In the genomic region with DNA sequence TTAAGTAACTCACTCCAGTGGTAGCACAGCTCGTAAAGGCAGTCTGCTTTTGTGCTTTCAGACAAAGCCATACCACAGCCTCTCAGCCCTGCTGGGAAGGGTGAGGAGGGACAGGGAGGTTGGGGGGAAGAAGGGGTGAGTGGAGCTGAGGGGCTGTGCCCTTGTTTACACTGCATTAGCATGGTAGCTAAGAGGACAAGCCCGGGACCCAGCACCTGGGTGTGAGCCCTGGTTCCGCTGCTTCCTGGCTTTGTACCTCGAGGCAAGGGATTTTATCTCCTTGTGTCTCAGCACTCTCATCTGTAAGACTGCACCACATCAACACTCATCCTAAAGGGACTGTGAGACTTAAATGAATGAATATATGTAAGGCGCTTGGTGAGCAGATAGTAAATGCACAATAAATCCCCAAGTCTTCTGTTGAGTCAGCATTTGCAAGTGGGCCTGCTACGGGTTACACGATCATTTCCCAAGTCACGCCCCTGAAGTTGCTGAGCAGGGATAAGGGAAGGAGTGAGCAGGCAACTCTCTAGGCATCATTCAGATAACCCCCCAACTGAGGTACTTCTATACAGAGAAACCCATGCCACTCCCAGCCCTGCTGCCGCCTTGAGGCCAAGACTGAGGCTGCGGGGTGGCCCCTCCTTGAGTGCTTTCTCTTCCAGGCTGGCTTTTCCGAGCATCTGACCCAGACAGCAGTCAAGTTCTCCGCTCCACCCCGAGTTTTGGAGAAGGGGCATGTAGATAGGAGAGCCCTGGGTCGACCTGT, we compare ENCODE assay signal across 1 cellular context.
TF ChIP-seq lines count a peak whose summit lies in the region.

No MANE protein-coding gene starts in this region.

TF ChIP-seq in GM23338, 12 proteins besides CTCF, POLR2A, EP300 and RAD21 (continued from another document):
- TF ChIP-seq, protein P1, sequence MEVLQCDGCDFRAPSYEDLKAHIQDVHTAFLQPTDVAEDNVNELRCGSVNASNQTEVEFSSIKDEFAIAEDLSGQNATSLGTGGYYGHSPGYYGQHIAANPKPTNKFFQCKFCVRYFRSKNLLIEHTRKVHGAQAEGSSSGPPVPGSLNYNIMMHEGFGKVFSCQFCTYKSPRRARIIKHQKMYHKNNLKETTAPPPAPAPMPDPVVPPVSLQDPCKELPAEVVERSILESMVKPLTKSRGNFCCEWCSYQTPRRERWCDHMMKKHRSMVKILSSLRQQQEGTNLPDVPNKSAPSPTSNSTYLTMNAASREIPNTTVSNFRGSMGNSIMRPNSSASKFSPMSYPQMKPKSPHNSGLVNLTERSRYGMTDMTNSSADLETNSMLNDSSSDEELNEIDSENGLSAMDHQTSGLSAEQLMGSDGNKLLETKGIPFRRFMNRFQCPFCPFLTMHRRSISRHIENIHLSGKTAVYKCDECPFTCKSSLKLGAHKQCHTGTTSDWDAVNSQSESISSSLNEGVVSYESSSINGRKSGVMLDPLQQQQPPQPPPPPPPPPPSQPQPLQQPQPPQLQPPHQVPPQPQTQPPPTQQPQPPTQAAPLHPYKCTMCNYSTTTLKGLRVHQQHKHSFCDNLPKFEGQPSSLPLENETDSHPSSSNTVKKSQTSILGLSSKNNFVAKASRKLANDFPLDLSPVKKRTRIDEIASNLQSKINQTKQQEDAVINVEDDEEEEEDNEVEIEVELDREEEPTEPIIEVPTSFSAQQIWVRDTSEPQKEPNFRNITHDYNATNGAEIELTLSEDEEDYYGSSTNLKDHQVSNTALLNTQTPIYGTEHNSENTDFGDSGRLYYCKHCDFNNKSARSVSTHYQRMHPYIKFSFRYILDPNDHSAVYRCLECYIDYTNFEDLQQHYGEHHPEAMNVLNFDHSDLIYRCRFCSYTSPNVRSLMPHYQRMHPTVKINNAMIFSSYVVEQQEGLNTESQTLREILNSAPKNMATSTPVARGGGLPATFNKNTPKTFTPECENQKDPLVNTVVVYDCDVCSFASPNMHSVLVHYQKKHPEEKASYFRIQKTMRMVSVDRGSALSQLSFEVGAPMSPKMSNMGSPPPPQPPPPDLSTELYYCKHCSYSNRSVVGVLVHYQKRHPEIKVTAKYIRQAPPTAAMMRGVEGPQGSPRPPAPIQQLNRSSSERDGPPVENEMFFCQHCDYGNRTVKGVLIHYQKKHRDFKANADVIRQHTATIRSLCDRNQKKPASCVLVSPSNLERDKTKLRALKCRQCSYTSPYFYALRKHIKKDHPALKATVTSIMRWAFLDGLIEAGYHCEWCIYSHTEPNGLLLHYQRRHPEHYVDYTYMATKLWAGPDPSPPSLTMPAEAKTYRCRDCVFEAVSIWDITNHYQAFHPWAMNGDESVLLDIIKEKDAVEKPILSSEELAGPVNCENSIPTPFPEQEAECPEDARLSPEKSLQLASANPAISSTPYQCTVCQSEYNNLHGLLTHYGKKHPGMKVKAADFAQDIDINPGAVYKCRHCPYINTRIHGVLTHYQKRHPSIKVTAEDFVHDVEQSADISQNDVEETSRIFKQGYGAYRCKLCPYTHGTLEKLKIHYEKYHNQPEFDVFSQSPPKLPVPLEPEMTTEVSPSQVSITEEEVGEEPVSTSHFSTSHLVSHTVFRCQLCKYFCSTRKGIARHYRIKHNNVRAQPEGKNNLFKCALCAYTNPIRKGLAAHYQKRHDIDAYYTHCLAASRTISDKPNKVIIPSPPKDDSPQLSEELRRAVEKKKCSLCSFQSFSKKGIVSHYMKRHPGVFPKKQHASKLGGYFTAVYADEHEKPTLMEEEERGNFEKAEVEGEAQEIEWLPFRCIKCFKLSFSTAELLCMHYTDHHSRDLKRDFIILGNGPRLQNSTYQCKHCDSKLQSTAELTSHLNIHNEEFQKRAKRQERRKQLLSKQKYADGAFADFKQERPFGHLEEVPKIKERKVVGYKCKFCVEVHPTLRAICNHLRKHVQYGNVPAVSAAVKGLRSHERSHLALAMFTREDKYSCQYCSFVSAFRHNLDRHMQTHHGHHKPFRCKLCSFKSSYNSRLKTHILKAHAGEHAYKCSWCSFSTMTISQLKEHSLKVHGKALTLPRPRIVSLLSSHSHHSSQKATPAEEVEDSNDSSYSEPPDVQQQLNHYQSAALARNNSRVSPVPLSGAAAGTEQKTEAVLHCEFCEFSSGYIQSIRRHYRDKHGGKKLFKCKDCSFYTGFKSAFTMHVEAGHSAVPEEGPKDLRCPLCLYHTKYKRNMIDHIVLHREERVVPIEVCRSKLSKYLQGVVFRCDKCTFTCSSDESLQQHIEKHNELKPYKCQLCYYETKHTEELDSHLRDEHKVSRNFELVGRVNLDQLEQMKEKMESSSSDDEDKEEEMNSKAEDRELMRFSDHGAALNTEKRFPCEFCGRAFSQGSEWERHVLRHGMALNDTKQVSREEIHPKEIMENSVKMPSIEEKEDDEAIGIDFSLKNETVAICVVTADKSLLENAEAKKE (CRISPR knock-in tag; IDR thresholded peaks at IDR 0.05): no peak
- TF ChIP-seq STAT1 (IDR thresholded peaks at IDR 0.05; ENCODE audit: unreplicated experiment) (no peak), NANOG (IDR thresholded peaks at IDR 0.05; ENCODE audit: borderline replicate concordance) (no peak), EZH2phosphoT487 (IDR thresholded peaks at IDR 0.05; ENCODE audit: unreplicated experiment) (no peak), ZNF114 (CRISPR knock-in tag; IDR thresholded peaks at IDR 0.05) (no peak), CREB1 (CRISPR knock-in tag; IDR thresholded peaks at IDR 0.05; ENCODE audit: low read depth) (no peak), POLR2AphosphoS5 (IDR thresholded peaks at IDR 0.05; ENCODE audit: low read depth) (no peak)
